ENCODE assay signal across 16 cellular contexts in genomic region chr5:91352831-91353695, GRCh38.
"Had no signal": no experiment of that assay in that cellular context is flagged by ENCODE, and none has a peak within 500 bp of the region (broad histone marks: within the 10 kb centered on the region; RNA-seq: fewer than 3 reads in every experiment).

No MANE protein-coding gene starts in this region.

- H3K27ac Mint-ChIP-seq: activated naive CD4-positive, alpha-beta T cell treated with anti-CD3 and anti-CD28 coated beads, Interleukin-2, amount 50 U/mL, for 24 hours; effector memory CD8-positive, alpha-beta T cell had no signal

- H3K9me3 Mint-ChIP-seq: activated naive CD4-positive, alpha-beta T cell treated with anti-CD3 and anti-CD28 coated beads, Interleukin-2, amount 50 U/mL, for 24 hours; effector memory CD8-positive, alpha-beta T cell had no signal

- H3K4me1 ChIP-seq: adrenal gland, prostate gland, vagina had no signal

- H3K27me3 ChIP-seq: adrenal gland, stomach, vagina had no signal

- DNase-seq: activated CD4-positive, alpha-beta T cell treated with anti-CD3 and anti-CD28 coated beads, Interleukin-2, amount 50 U/mL, for 4 hours; activated gamma-delta T cell; adrenal gland; effector memory CD8-positive, alpha-beta T cell; left ventricle myocardium superior; right cardiac atrium; small intestine; stimulated activated CD4-positive, alpha-beta T cell treated with anti-CD3 and anti-CD28 coated beads, Interleukin-15, amount 100 ng/mL, for 24 hours; stimulated activated CD4-positive, alpha-beta T cell treated with anti-CD3 and anti-CD28 coated beads, Interleukin-4, amount 100 ng/mL, for 1 hour; stomach; T1000; trophoblast cell had no signal

- ATAC-seq: effector memory CD8-positive, alpha-beta T cell; left ventricle myocardium superior; right cardiac atrium had no signal

- H3K27me3 Mint-ChIP-seq: activated naive CD4-positive, alpha-beta T cell treated with anti-CD3 and anti-CD28 coated beads, Interleukin-2, amount 50 U/mL, for 24 hours; dendritic cell treated with granulocyte-macrophage colony-stimulating factor and Interleukin-4, amounts not matched to agents 40 ng/mL and 50 ng/mL, for 4 days had no signal

- H3K4me3 ChIP-seq: adrenal gland, prostate gland, stomach, vagina had no signal

- H3K36me3 ChIP-seq: adrenal gland, prostate gland, stomach, vagina had no signal

- H3K4me3 Mint-ChIP-seq: activated naive CD4-positive, alpha-beta T cell treated with anti-CD3 and anti-CD28 coated beads, Interleukin-2, amount 50 U/mL, for 24 hours; dendritic cell treated with granulocyte-macrophage colony-stimulating factor and Interleukin-4, amounts not matched to agents 40 ng/mL and 50 ng/mL, for 4 days; effector memory CD8-positive, alpha-beta T cell had no signal

- H3K27ac ChIP-seq: adrenal gland, prostate gland, stomach, vagina had no signal

- H3K9me3 ChIP-seq: adrenal gland, prostate gland, stomach, vagina had no signal

- H3K36me3 Mint-ChIP-seq: activated naive CD4-positive, alpha-beta T cell treated with anti-CD3 and anti-CD28 coated beads, Interleukin-2, amount 50 U/mL, for 24 hours had no signal
